Comparison of ENCODE assay signal across 26 cellular contexts in the genomic region with DNA sequence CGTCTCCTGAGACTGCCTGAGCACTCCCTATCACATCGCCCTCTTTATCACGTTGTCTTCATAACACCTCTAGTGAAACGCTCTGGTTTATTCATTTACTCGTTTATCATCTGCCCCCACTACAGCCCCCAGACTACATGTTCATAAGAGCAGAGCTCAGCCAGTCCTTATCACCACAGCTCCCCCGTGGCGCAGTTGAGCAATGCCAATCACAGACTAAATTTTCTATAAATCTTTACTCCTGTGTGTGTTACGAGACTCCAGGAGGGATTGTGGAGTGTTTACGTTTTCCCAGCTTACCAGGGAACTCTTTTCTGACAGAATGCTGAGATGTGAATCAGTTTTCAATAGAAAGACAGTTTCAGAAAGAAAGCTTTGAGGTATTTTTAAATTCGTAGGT.
"Had no signal": no experiment of that assay in that cellular context is flagged by ENCODE, and none has a peak within 500 bp of the region (broad histone marks: within the 10 kb centered on the region; RNA-seq: fewer than 3 reads in every experiment).

No MANE protein-coding gene starts in this region.

- H3K27ac ChIP-seq: body of pancreas, heart right ventricle, neutrophil, ovary, psoas muscle, right atrium auricular region, suprapubic skin, tibial nerve had no signal

- H3K9me3 Mint-ChIP-seq: activated CD4-positive, alpha-beta memory T cell treated with anti-CD3 and anti-CD28 coated beads, Interleukin-2, amount 10 ng/mL, durations not matched to agents 7 days and 5 days; activated CD4-positive, alpha-beta T cell treated with anti-CD3 and anti-CD28 coated beads, Interleukin-2, amount 10 ng/mL, durations not matched to agents 24 days and 14 days; dendritic cell treated with granulocyte-macrophage colony-stimulating factor and Interleukin-4, amounts not matched to agents 40 ng/mL and 50 ng/mL, for 4 days; mesothelial cell of epicardium; stimulated activated naive CD8-positive, alpha-beta T cell treated with anti-CD3 and anti-CD28 coated beads, Interleukin-15, Interleukin-2, amounts not matched to agents 100 ng/mL and 50 ng/mL, for 24 hours had no signal

- ATAC-seq: activated CD4-positive, CD25-positive, alpha-beta regulatory T cell treated with anti-CD3 and anti-CD28 coated beads, Interleukin-2, amount 50 U/mL, for 24 hours; body of pancreas; heart right ventricle; left ventricle myocardium superior; natural killer cell; psoas muscle had no signal

- H3K36me3 Mint-ChIP-seq: natural killer cell had no signal

- DNase-seq: activated CD4-positive, alpha-beta memory T cell treated with anti-CD3 and anti-CD28 coated beads, Interleukin-2, amount 10 ng/mL, durations not matched to agents 7 days and 5 days; activated CD4-positive, alpha-beta T cell treated with anti-CD3 and anti-CD28 coated beads, Interleukin-2, amount 10 ng/mL, durations not matched to agents 24 days and 14 days; activated effector memory CD4-positive, alpha-beta T cell treated with anti-CD3 and anti-CD28 coated beads, Interleukin-2, amount 50 U/mL, for 16 hours; activated naive CD4-positive, alpha-beta T cell treated with anti-CD3 and anti-CD28 coated beads, Interleukin-2, amount 50 U/mL, for 16 hours; body of pancreas; caudate nucleus; effector CD4-positive, alpha-beta T cell; erythroblast; foreskin fibroblast; heart right ventricle; kidney; left ventricle myocardium superior; mammary epithelial cell; natural killer cell; ovary; psoas muscle; stimulated activated CD4-positive, alpha-beta T cell treated with anti-CD3 and anti-CD28 coated beads, Interleukin-4, amount 100 ng/mL, for 4 hours; T1000 had no signal

- H3K4me3 Mint-ChIP-seq: activated CD4-positive, alpha-beta memory T cell treated with anti-CD3 and anti-CD28 coated beads, Interleukin-2, amount 10 ng/mL, durations not matched to agents 7 days and 5 days; activated CD4-positive, alpha-beta T cell treated with anti-CD3 and anti-CD28 coated beads, Interleukin-2, amount 10 ng/mL, durations not matched to agents 24 days and 14 days; dendritic cell treated with granulocyte-macrophage colony-stimulating factor and Interleukin-4, amounts not matched to agents 40 ng/mL and 50 ng/mL, for 4 days; mesothelial cell of epicardium; natural killer cell; stimulated activated naive CD8-positive, alpha-beta T cell treated with anti-CD3 and anti-CD28 coated beads, Interleukin-15, Interleukin-2, amounts not matched to agents 100 ng/mL and 50 ng/mL, for 24 hours had no signal

- H3K27ac Mint-ChIP-seq: activated CD4-positive, alpha-beta memory T cell treated with anti-CD3 and anti-CD28 coated beads, Interleukin-2, amount 10 ng/mL, durations not matched to agents 7 days and 5 days; activated CD4-positive, alpha-beta T cell treated with anti-CD3 and anti-CD28 coated beads, Interleukin-2, amount 10 ng/mL, durations not matched to agents 24 days and 14 days; dendritic cell treated with granulocyte-macrophage colony-stimulating factor and Interleukin-4, amounts not matched to agents 40 ng/mL and 50 ng/mL, for 4 days; mesothelial cell of epicardium; natural killer cell; stimulated activated naive CD8-positive, alpha-beta T cell treated with anti-CD3 and anti-CD28 coated beads, Interleukin-15, Interleukin-2, amounts not matched to agents 100 ng/mL and 50 ng/mL, for 24 hours had no signal

- H3K27me3 Mint-ChIP-seq: activated CD4-positive, alpha-beta memory T cell treated with anti-CD3 and anti-CD28 coated beads, Interleukin-2, amount 10 ng/mL, durations not matched to agents 7 days and 5 days; activated CD4-positive, alpha-beta T cell treated with anti-CD3 and anti-CD28 coated beads, Interleukin-2, amount 10 ng/mL, durations not matched to agents 24 days and 14 days; dendritic cell treated with granulocyte-macrophage colony-stimulating factor and Interleukin-4, amounts not matched to agents 40 ng/mL and 50 ng/mL, for 4 days; stimulated activated naive CD8-positive, alpha-beta T cell treated with anti-CD3 and anti-CD28 coated beads, Interleukin-15, Interleukin-2, amounts not matched to agents 100 ng/mL and 50 ng/mL, for 24 hours had no signal

- H3K4me1 Mint-ChIP-seq: activated CD4-positive, alpha-beta memory T cell treated with anti-CD3 and anti-CD28 coated beads, Interleukin-2, amount 10 ng/mL, durations not matched to agents 7 days and 5 days; activated CD4-positive, alpha-beta T cell treated with anti-CD3 and anti-CD28 coated beads, Interleukin-2, amount 10 ng/mL, durations not matched to agents 24 days and 14 days; mesothelial cell of epicardium; natural killer cell had no signal
